ENCODE assay signal across 8 cellular contexts in the genomic region with DNA sequence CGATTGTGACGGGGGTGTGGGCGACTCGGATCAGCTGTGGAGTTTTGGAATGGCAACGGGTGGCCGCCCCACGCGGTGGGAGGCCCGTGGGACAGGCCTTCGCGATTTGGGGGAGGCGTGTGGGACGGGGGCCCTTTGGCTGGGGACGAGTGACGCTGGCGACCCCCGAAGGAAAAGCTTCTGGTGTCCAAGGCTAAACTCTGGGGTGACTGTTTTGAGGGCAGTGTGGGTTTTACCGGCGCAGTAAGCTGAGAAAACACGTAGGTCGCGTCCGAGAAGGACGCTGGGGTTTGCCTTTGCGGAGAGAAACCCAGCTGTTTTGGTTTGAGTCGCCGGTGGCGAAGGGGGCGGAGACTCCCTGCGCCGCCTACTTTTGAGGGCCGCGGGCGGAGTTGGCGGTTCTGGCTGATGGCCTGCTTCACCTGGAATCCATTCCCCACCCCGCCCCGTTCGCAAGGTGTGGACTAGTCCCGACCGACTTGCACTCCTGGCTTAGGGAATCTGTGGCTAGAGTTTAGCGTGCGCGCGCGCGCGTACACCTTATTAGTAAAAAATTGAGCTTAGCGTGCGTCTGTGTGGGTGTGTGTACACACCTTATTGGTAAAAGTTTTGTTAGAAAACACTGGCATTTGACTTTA. TPM values are rescaled to one million over a fixed set of nuclear protein-coding genes. Genes with fewer than 3 reads are reported as not detected.
A peak's percentile ranks its signal among the peaks of the same experiment; 100 is the strongest.
DNase-seq lines count a peak whose midpoint lies in the region; ATAC-seq and TF ChIP-seq lines count a peak whose summit lies in the region.

No MANE protein-coding gene starts in this region.

- ATAC-seq in GM19395 (IDR thresholded peaks at IDR 0.05; ENCODE audit: unreplicated experiment) (peak; percentile 81), HG03520 (IDR thresholded peaks at IDR 0.05; ENCODE audit: unreplicated experiment) (peak; percentile 71), right lobe of liver (peak; percentile 84 to 93 (median 86))

- H3K9me3 ChIP-seq in right lobe of liver, result no peaks in the 10 kb centered on the region

- peaks cover 0 to 62% (median 11%) of the 10 kb centered on the region in 4 donors for H3K4me1 ChIP-seq in right lobe of liver

- peak; percentile 6 for TF ChIP-seq POLR2A in right lobe of liver (IDR thresholded peaks at IDR 0.05)

- DNase-seq in NCI-H526 (lab: John Stamatoyannopoulos, UW), result peak; percentile 96 to 98
- DNase-seq in activated CD4-positive, alpha-beta T cell treated with anti-CD3 and anti-CD28 coated beads, Interleukin-2, amount 50 U/mL, for 48 hours, result peak; percentile 87 to 92
- peak; percentile 45 to 78 for DNase-seq in dermis microvascular lymphatic vessel endothelial cell (ENCODE audit: low read depth in 2 of 2)
- peak; percentile 95 to 97 (median 97) for DNase-seq in right lobe of liver
- peak; percentile 76 to 82 for DNase-seq in stimulated activated CD4-positive, alpha-beta T cell treated with anti-CD3 and anti-CD28 coated beads, Interleukin-4, amount 100 ng/mL, for 48 hours (ENCODE audit: low read depth in 2 of 2)

- H3K4me3 ChIP-seq in right lobe of liver, result peak overlapping the region; percentile 70 to 85 (median 82)

- no peaks in the 10 kb centered on the region for H3K27me3 ChIP-seq in right lobe of liver

- WGBS in right lobe of liver (ENCODE audit: insufficient coverage, low coverage, low lambda C conversion rate, missing lambda C conversion rate), result 0% methylated on average over 25 of the region's 49 CpGs

- intact Hi-C loops in right lobe of liver (cut with DNase I), result no loop called here

- no peak for TF ChIP-seq CTCF in C4-2B (conservative IDR thresholded peaks at IDR 0.05)
- TF ChIP-seq CTCF in right lobe of liver (IDR thresholded peaks at IDR 0.05), result no peak

- H3K36me3 ChIP-seq in right lobe of liver, result no peaks in the 10 kb centered on the region

- H3K27ac ChIP-seq in C4-2B (peak overlapping the region; percentile 93), right lobe of liver (peak overlapping the region; percentile 91 to 98 (median 95))

RNA-seq across cellular contexts. Expression of a gene that starts 0.6 kb away (rescaled TPM):
- total RNA-seq in dermis microvascular lymphatic vessel endothelial cell (52.8 and 53.0 TPM in 2 replicates), right lobe of liver (10 to 100 TPM; 39.2 to 63.8 (median 47.4) TPM)

Comparison
In these comparisons a context has a peak if more than half of its experiments do, and no peak if none do; other contexts are left out.
1. Peak in every context shown above with its lines: DNase-seq, ATAC-seq, H3K4me3 ChIP-seq and H3K27ac ChIP-seq.